ENCODE assay signal across 1 cellular context in the genomic region with DNA sequence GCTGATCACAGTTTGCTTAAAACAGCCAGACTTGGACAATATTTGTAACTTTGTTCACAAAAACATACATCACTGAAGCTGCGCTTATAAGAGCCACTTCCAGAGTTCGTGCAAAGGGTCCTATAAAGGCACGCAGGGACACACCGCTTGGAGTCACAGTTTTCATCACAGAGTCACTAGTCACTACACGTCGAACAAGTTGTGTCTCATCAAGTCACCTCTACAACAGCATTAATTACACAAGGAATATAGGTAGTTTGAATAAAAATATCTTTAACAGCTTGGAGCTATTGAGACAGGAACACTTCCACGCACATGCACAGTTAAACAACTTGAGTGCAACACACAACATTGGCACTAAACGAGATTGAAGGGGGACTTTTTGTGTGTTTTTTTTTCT.
TF ChIP-seq lines count a peak whose summit lies in the region.

No MANE protein-coding gene starts in this region.

TF ChIP-seq in A549, 52 proteins besides CTCF, POLR2A, EP300 and RAD21:
- TF ChIP-seq, protein P1, sequence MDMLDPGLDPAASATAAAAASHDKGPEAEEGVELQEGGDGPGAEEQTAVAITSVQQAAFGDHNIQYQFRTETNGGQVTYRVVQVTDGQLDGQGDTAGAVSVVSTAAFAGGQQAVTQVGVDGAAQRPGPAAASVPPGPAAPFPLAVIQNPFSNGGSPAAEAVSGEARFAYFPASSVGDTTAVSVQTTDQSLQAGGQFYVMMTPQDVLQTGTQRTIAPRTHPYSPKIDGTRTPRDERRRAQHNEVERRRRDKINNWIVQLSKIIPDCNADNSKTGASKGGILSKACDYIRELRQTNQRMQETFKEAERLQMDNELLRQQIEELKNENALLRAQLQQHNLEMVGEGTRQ (IDR thresholded peaks at IDR 0.05) = no peak
- TF ChIP-seq RARB (CRISPR knock-in tag; IDR thresholded peaks at IDR 0.05) = no peak
- no peak for TF ChIP-seq REST (IDR thresholded peaks at IDR 0.05)
- no peak for TF ChIP-seq PHF8 (IDR thresholded peaks at IDR 0.05; ENCODE audit: borderline replicate concordance, low read depth)
- TF ChIP-seq MAFK (IDR thresholded peaks at IDR 0.05; ENCODE audit: partially characterized antibody) = no peak
- TF ChIP-seq SMC3 (IDR thresholded peaks at IDR 0.05) = no peak
- TF ChIP-seq NFE2L2 (conservative IDR thresholded peaks at IDR 0.05; ENCODE audit: low read length) = no peak
- TF ChIP-seq KDM1A (IDR thresholded peaks at IDR 0.05; ENCODE audit: low read depth) = no peak
- no peak for TF ChIP-seq MAX (IDR thresholded peaks at IDR 0.05)
- no peak for TF ChIP-seq JUNB (IDR thresholded peaks at IDR 0.05)
- TF ChIP-seq RFX5 (IDR thresholded peaks at IDR 0.05) = no peak
- TF ChIP-seq RNF2 (IDR thresholded peaks at IDR 0.05; ENCODE audit: borderline replicate concordance, low read depth) = no peak
- no peak for TF ChIP-seq HEYL (CRISPR knock-in tag; IDR thresholded peaks at IDR 0.05)
- TF ChIP-seq BHLHE40 (IDR thresholded peaks at IDR 0.05; ENCODE audit: low read depth, low read length) = no peak
- TF ChIP-seq ZSCAN20 (CRISPR knock-in tag; IDR thresholded peaks at IDR 0.05) = no peak
- TF ChIP-seq ZNF302 (CRISPR knock-in tag; IDR thresholded peaks at IDR 0.05) = no peak
- no peak for TF ChIP-seq KDM5A (IDR thresholded peaks at IDR 0.05)
- TF ChIP-seq BCL3 (IDR thresholded peaks at IDR 0.05) = no peak
- no peak for TF ChIP-seq CEBPB (IDR thresholded peaks at IDR 0.05)
- no peak for TF ChIP-seq NR3C1 (IDR thresholded peaks at IDR 0.05)
